ENCODE assay signal across 8 cellular contexts in genomic region chrX:15854080-15854655, GRCh38. TPM values are rescaled to one million over a fixed set of nuclear protein-coding genes. Genes with fewer than 3 reads are reported as not detected.
DNase-seq lines count a peak whose midpoint lies in the region; ATAC-seq and TF ChIP-seq lines count a peak whose summit lies in the region.

No MANE protein-coding gene starts in this region.

- H3K27me3 ChIP-seq in esophagus (ENCODE audit: control insufficient read depth in 1 of 2, insufficient read depth in 2 of 2, low read length in 2 of 2), result peaks cover 0 to 2% of the 10 kb centered on the region in 2 donors
- peaks cover 0 to 10% (median 0%) of the 10 kb centered on the region in 3 donors for H3K27me3 ChIP-seq in stomach

- H3K4me3 ChIP-seq in esophagus (ENCODE audit: low read depth in 1 of 2, low read length in 2 of 2) (peak overlapping the region; percentile 63 to 74), stomach (peak overlapping the region; percentile 69 to 86 (median 77))

- H3K4me1 ChIP-seq in esophagus (ENCODE audit: control insufficient read depth in 2 of 2, insufficient read depth in 2 of 2, low read length in 1 of 2), result no peaks in the 10 kb centered on the region
- peaks cover 0 to 30% (median 14%) of the 10 kb centered on the region in 4 donors for H3K4me1 ChIP-seq in stomach

- H3K27ac ChIP-seq in esophagus (ENCODE audit: low read depth in 2 of 2, low read length in 1 of 2) (peak overlapping the region; percentile 59 to 79), stomach (peak overlapping the region; percentile 59 to 97 (median 85))

- 0 to 1% methylated on average over 39 to 65 of the region's 65 CpGs for WGBS in esophagus, 2 donors
- WGBS in stomach, 5 donors, result 0 to 2% (median 1%) methylated on average over 6 to 53 of the region's 65 CpGs

- intact Hi-C loops in stomach (cut with DNase I; ENCODE audit: low total_unique reads), result no loop called here

- no peak for TF ChIP-seq EP300 in stomach (IDR thresholded peaks at IDR 0.05)

- no peaks in the 10 kb centered on the region for H3K9me3 Mint-ChIP-seq in activated T-cell treated with anti-CD3 and anti-CD28 coated beads, Interleukin-2, amount 50 U/mL, for 4 hours

- no peaks in the 10 kb centered on the region for H3K27me3 Mint-ChIP-seq in activated T-cell treated with anti-CD3 and anti-CD28 coated beads, Interleukin-2, amount 50 U/mL, for 4 hours (ENCODE audit: low read depth)

- TF ChIP-seq CTCF in stomach (IDR thresholded peaks at IDR 0.05), result peak in 1 of 7 experiments; percentile 17

- H3K36me3 ChIP-seq in esophagus (ENCODE audit: control insufficient read depth in 2 of 2, insufficient read depth in 2 of 2, low read length in 1 of 2) (no peaks in the 10 kb centered on the region), stomach (no peaks in the 10 kb centered on the region)

- H3K9me3 ChIP-seq in esophagus (ENCODE audit: control insufficient read depth in 2 of 2, insufficient read depth in 1 of 2, low read depth in 1 of 2, low read length in 1 of 2) (no peaks in the 10 kb centered on the region), stomach (no peaks in the 10 kb centered on the region)

- peaks cover 15% of the 10 kb centered on the region for H3K36me3 Mint-ChIP-seq in activated T-cell treated with anti-CD3 and anti-CD28 coated beads, Interleukin-2, amount 50 U/mL, for 4 hours (ENCODE audit: insufficient read depth)

- peaks cover 22% of the 10 kb centered on the region for H3K4me1 Mint-ChIP-seq in activated T-cell treated with anti-CD3 and anti-CD28 coated beads, Interleukin-2, amount 50 U/mL, for 4 hours (ENCODE audit: low read depth)

- ATAC-seq in HG02884 (IDR thresholded peaks at IDR 0.05; ENCODE audit: unreplicated experiment), result peak; percentile 27
- ATAC-seq in activated T-cell treated with anti-CD3 and anti-CD28 coated beads, Interleukin-2, amount 50 U/mL, for 4 hours, result peak; percentile 38 to 46

- DNase-seq in NCI-H1092 treated with DMSO at 0.1 percent for 48 hours (lab: John Stamatoyannopoulos, UW) (peak; percentile 38), NCI-H1092 (lab: John Stamatoyannopoulos, UW) (no peak), NCI-H69 (lab: John Stamatoyannopoulos, UW) (peak; percentile 58), myocyte (ENCODE audit: low read depth) (peak; percentile 56), stomach (peak; percentile 38)
- peak; percentile 40 for DNase-seq in activated T-cell treated with anti-CD3 and anti-CD28 coated beads, Interleukin-2, amount 50 U/mL, for 4 hours

- peak overlapping the region; percentile 78 for H3K4me3 Mint-ChIP-seq in activated T-cell treated with anti-CD3 and anti-CD28 coated beads, Interleukin-2, amount 50 U/mL, for 4 hours

- no peak for TF ChIP-seq POLR2A in stomach (IDR thresholded peaks at IDR 0.05)

RNA-seq across cellular contexts. Expression of gene AP1S2, which starts 0.4 kb away (rescaled TPM):
- 10 to 100 TPM; 24.0 to 26.4 (median 24.9) TPM for total RNA-seq in activated T-cell treated with anti-CD3 and anti-CD28 coated beads, Interleukin-2, amount 50 U/mL, for 4 hours
- polyA plus RNA-seq in esophagus (1 to 10 TPM; 5.2 to 7.5 TPM), stomach (10 to 100 TPM; 12.1 to 15.8 (median 14.9) TPM)
- total RNA-seq in myocyte (61.2 and 77.3 TPM in 2 replicates), stomach (100 to 1,000 TPM in 1 of 5 donors, 10 to 100 TPM in 3, 1 to 10 TPM in 1; 8.1 to 146 (median 53.6) TPM)
- polyA plus RNA-seq in myocyte (2012), result 19.8 TPM
